Comparison of ENCODE assay signal across 8 cellular contexts in genomic region chr1:109788695-109789521, GRCh38. TPM values are rescaled to one million over a fixed set of nuclear protein-coding genes. Genes with fewer than 3 reads are reported as not detected.
DNase-seq lines count a peak whose midpoint lies in the region; ATAC-seq and TF ChIP-seq lines count a peak whose summit lies in the region.

No MANE protein-coding gene starts in this region.

- DNase-seq in DND-41, result no peak
- DNase-seq in Kasumi-1 (lab: John Stamatoyannopoulos, UW), result peak; percentile 93
- peak in 1 of 2 donors; percentile 52 for DNase-seq in activated naive CD4-positive, alpha-beta T cell treated with anti-CD3 and anti-CD28 coated beads, Interleukin-2, amount 50 U/mL, for 72 hours (ENCODE audit: low spot score in 2 of 2)
- DNase-seq in mucosa of descending colon, result peak; percentile 4 to 50 (median 43)
- DNase-seq in middle frontal gyrus (ENCODE audit: extremely low spot score, low spot score), result no peak

- H3K27ac Mint-ChIP-seq in activated naive CD4-positive, alpha-beta T cell treated with anti-CD3 and anti-CD28 coated beads, Interleukin-2, amount 50 U/mL, for 72 hours, result peak overlapping the region; percentile 18 to 90

- H3K4me3 ChIP-seq in DND-41 (ENCODE audit: low read depth in 1 of 2, low read length in 2 of 2) (no peak overlapping the region), mucosa of descending colon (no peak overlapping the region)

- H3K9ac ChIP-seq in DND-41 (ENCODE audit: low read depth, low read length), result no peak overlapping the region

- no peak for ATAC-seq in DND-41 (ENCODE audit: insufficient read depth, low read depth)
- no peak for ATAC-seq in activated naive CD4-positive, alpha-beta T cell treated with anti-CD3 and anti-CD28 coated beads, Interleukin-2, amount 50 U/mL, for 72 hours
- peak; percentile 5 for ATAC-seq in mucosa of descending colon
- no peak for ATAC-seq in HG03097 (IDR thresholded peaks at IDR 0.05; ENCODE audit: low FRiP score, unreplicated experiment)
- ATAC-seq in HG03442 (IDR thresholded peaks at IDR 0.05; ENCODE audit: unreplicated experiment), result no peak
- no peak for ATAC-seq in GM19395 (IDR thresholded peaks at IDR 0.05; ENCODE audit: unreplicated experiment)

- H3K9me3 ChIP-seq in DND-41 (ENCODE audit: insufficient read depth, low read length, severe bottlenecking) (no peaks in the 10 kb centered on the region), mucosa of descending colon (no peaks in the 10 kb centered on the region)

- no peak overlapping the region for H2AFZ ChIP-seq in DND-41 (ENCODE audit: low read depth, low read length)

- no peak overlapping the region for H3K4me2 ChIP-seq in DND-41 (ENCODE audit: insufficient read depth, low read length)

- H3K36me3 ChIP-seq in DND-41 (ENCODE audit: insufficient read depth, low read length), result no peaks in the 10 kb centered on the region
- no peaks in the 10 kb centered on the region for H3K36me3 ChIP-seq in mucosa of descending colon (ENCODE audit: low read depth)

- no peaks in the 10 kb centered on the region for H4K20me1 ChIP-seq in DND-41 (ENCODE audit: insufficient read depth, low read length)

- H3K4me1 ChIP-seq in DND-41 (ENCODE audit: insufficient read depth, low read length) (peaks cover 46% of the 10 kb centered on the region), mucosa of descending colon (ENCODE audit: low read depth) (peaks cover 46% of the 10 kb centered on the region)

- no peaks in the 10 kb centered on the region for H3K36me3 Mint-ChIP-seq in activated naive CD4-positive, alpha-beta T cell treated with anti-CD3 and anti-CD28 coated beads, Interleukin-2, amount 50 U/mL, for 72 hours

- H3K9me3 Mint-ChIP-seq in activated naive CD4-positive, alpha-beta T cell treated with anti-CD3 and anti-CD28 coated beads, Interleukin-2, amount 50 U/mL, for 72 hours, result no peaks in the 10 kb centered on the region

- TF ChIP-seq CTCF in DND-41 (IDR thresholded peaks at IDR 0.05; ENCODE audit: borderline replicate concordance, extremely low read depth, low read length, poor library complexity, severe bottlenecking), result peak; percentile 28
- TF ChIP-seq CTCF in mucosa of descending colon (IDR thresholded peaks at IDR 0.05), result no peak

- H3K79me2 ChIP-seq in DND-41 (ENCODE audit: insufficient read depth, low read length), result no peaks in the 10 kb centered on the region

- intact Hi-C loops in mucosa of descending colon (cut with DNase I, micrococcal nuclease), result no loop called here

- H3K27ac ChIP-seq in DND-41 (ENCODE audit: low read length), result peak overlapping the region; percentile 33; the same call in 1 of the 2 replicates

- no peaks in the 10 kb centered on the region for H3K27me3 ChIP-seq in DND-41 (ENCODE audit: insufficient read depth, low read length, poor library complexity)

RNA-seq across cellular contexts. Expression of gene EPS8L3, which starts 25.2 kb away (rescaled TPM):
- not detected for total RNA-seq in activated naive CD4-positive, alpha-beta T cell treated with anti-CD3 and anti-CD28 coated beads, Interleukin-2, amount 50 U/mL, for 72 hours
- total RNA-seq in mucosa of descending colon, result 100 to 1,000 TPM; 211 to 539 (median 356) TPM

RNA-seq across cellular contexts. Expression of gene GSTM3, which starts 48.1 kb away (rescaled TPM):
- total RNA-seq in activated naive CD4-positive, alpha-beta T cell treated with anti-CD3 and anti-CD28 coated beads, Interleukin-2, amount 50 U/mL, for 72 hours, result 10 to 100 TPM; 39.0 to 41.1 TPM
- total RNA-seq in mucosa of descending colon, result 10 to 100 TPM in 2 of 3 donors, 1 to 10 TPM in 1; 4.9 to 84.8 (median 12.4) TPM

Comparison
In these comparisons a context has a peak if more than half of its experiments do, and no peak if none do; other contexts are left out.
1. DNase-seq: peak in Kasumi-1 (2 of 2) and mucosa of descending colon (3 of 3); none in DND-41 (single experiment) and middle frontal gyrus (single experiment).
2. RNA of gene EPS8L3, which starts 25.2 kb away (total RNA-seq): 211 to 539 TPM in mucosa of descending colon; not detected in activated naive CD4-positive, alpha-beta T cell treated with anti-CD3 and anti-CD28 coated beads, Interleukin-2, amount 50 U/mL, for 72 hours; every median in the first group is over 100 times any median in the second.